In the genomic region with DNA sequence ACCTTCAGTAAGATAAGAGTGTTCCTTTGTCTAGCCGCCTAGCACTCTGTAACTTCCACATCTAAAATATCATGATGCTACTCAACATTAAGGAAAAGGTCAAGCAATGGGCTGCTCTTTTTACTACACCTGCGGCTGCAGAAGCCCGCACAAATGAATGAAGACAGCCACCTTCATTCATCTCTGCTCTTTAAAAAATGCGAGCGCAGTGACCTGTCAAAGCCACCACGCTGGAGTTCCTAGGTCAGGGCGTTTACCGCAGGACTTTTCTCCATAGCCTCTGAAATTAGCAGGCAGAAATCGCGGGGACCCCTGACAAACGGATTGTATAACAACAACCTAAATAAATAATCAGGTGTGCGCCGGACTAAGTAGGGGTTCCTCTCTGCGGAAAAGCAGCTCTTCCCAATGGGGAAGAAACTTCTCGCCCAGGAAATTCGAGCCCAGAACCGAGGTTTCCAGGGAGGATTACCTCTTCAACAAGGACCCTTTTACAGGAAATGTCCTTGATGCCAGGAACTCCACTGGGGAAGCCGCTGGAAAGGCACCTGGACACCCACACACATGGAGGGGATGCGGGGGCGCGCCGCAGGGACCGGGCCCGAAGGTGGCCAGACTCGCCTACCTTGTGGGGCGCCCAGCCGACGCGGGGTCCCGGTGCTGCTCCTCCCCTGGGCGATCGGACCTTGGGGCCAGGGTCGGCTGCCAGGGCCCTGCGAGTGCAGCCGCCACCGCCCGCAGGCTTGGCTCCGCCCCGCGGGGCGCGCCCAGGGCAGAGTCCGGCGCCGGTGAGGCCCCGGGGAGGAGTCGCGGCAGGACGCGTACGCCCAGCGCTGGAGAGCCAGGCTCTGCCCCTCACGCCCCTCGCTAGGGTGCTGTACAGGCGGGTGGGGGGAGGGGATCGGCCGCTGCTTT, we compare ENCODE assay signal across 9 cellular contexts. TPM values are rescaled to one million over a fixed set of nuclear protein-coding genes. Genes with fewer than 3 reads are reported as not detected.
A peak's percentile ranks its signal among the peaks of the same experiment; 100 is the strongest.
DNase-seq lines count a peak whose midpoint lies in the region; ATAC-seq and TF ChIP-seq lines count a peak whose summit lies in the region.
"Had no signal": no experiment of that assay in that cellular context is flagged by ENCODE, and none has a peak within 500 bp of the region (broad histone marks: within the 10 kb centered on the region; RNA-seq: fewer than 3 reads in every experiment).

A gene with protein sequence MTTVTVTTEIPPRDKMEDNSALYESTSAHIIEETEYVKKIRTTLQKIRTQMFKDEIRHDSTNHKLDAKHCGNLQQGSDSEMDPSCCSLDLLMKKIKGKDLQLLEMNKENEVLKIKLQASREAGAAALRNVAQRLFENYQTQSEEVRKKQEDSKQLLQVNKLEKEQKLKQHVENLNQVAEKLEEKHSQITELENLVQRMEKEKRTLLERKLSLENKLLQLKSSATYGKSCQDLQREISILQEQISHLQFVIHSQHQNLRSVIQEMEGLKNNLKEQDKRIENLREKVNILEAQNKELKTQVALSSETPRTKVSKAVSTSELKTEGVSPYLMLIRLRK (minus strand): TSS at position 751 of the 915 bp plus-strand sequence. CDS start 16,670 bp downstream, outside the sequence.

- H3K27ac Mint-ChIP-seq in glutamatergic neuron (ENCODE audit: unreplicated experiment): no peak within 1 kb of the TSS
- no peak within 1 kb of the TSS for H3K27ac Mint-ChIP-seq in stimulated activated naive CD8-positive, alpha-beta T cell treated with anti-CD3 and anti-CD28 coated beads, Interleukin-15, amount 100 ng/mL, for 72 hours

- TF ChIP-seq CTCF in PC-9 (conservative IDR thresholded peaks at IDR 0.05): no peak
- no peak for TF ChIP-seq CTCF in glutamatergic neuron (IDR thresholded peaks at IDR 0.05; ENCODE audit: partially characterized antibody, unreplicated experiment)
- TF ChIP-seq CTCF in parathyroid adenoma (IDR thresholded peaks at IDR 0.05): no peak

- H3K4me3 ChIP-seq in PC-9: peak within 1 kb of the TSS; percentile 77
- H3K4me3 ChIP-seq in parathyroid adenoma (ENCODE audit: low read depth, low read length): peak within 1 kb of the TSS; percentile 42

- CTCF ChIA-PET in PC-9 (lab: Charles Lee): no interaction called here

- H3K4me3 Mint-ChIP-seq in glutamatergic neuron (ENCODE audit: unreplicated experiment): peak within 1 kb of the TSS; percentile 78
- peak within 1 kb of the TSS in 1 of 2 donors; percentile 57 for H3K4me3 Mint-ChIP-seq in stimulated activated naive CD8-positive, alpha-beta T cell treated with anti-CD3 and anti-CD28 coated beads, Interleukin-15, amount 100 ng/mL, for 72 hours

- H3K27me3 Mint-ChIP-seq in glutamatergic neuron (ENCODE audit: unreplicated experiment): no peaks in the 10 kb centered on the region
- H3K27me3 Mint-ChIP-seq in stimulated activated naive CD8-positive, alpha-beta T cell treated with anti-CD3 and anti-CD28 coated beads, Interleukin-15, amount 100 ng/mL, for 72 hours: peaks cover 60% of the 10 kb centered on the region

- H3K4me1 ChIP-seq in PC-9 (replicated peaks; ENCODE audit: insufficient read depth) (peaks cover 18% of the 10 kb centered on the region), parathyroid adenoma (no peaks in the 10 kb centered on the region)

- H3K36me3 ChIP-seq in PC-9 (ENCODE audit: low read depth): no peaks in the 10 kb centered on the region
- no peaks in the 10 kb centered on the region for H3K36me3 ChIP-seq in parathyroid adenoma (ENCODE audit: control insufficient read depth, insufficient read depth, low read length)

- DNase-seq in DMS53 (lab: John Stamatoyannopoulos, UW) (peak; percentile 86), PC-9 (peak; percentile 50 to 64), glutamatergic neuron (peak; percentile 38), GOT3 (lab: John Stamatoyannopoulos, UW) (no peak)
- DNase-seq in stimulated activated naive CD8-positive, alpha-beta T cell treated with anti-CD3 and anti-CD28 coated beads, Interleukin-15, amount 100 ng/mL, for 72 hours: no peak
- DNase-seq: NCI-H1694 had no signal

- H3K27me3 ChIP-seq in PC-9 (ENCODE audit: insufficient read depth, low read depth) (no peaks in the 10 kb centered on the region), parathyroid adenoma (ENCODE audit: control insufficient read depth, insufficient read depth, low read length) (no peaks in the 10 kb centered on the region)

- intact Hi-C loops in PC-9 (cut with micrococcal nuclease; ENCODE audit: unreplicated experiment): loop anchor here (5.0 kb wide), 1 partner anchor 182 kb away; no protein-coding TSS in a partner anchor

- H4K20me1 ChIP-seq in PC-9 (ENCODE audit: insufficient read depth): no peaks in the 10 kb centered on the region

- peaks cover 4% of the 10 kb centered on the region; the same call in 1 of the 2 replicates for H3F3A ChIP-seq in PC-9 (ENCODE audit: insufficient read depth, low read depth)

- no peaks in the 10 kb centered on the region for H3K36me3 Mint-ChIP-seq in glutamatergic neuron (ENCODE audit: unreplicated experiment)

- POLR2A ChIA-PET in PC-9 (lab: Charles Lee; ENCODE audit: unreplicated experiment): interaction anchor here (0.6 kb wide), 1 partner anchor 288 kb away, joined by 3 read pairs; no protein-coding TSS in a partner anchor

- H2AFZ ChIP-seq in PC-9 (peak within 1 kb of the TSS; percentile 92), parathyroid adenoma (peak within 1 kb of the TSS; percentile 80)

- H3K4me1 Mint-ChIP-seq in glutamatergic neuron (ENCODE audit: low read depth, unreplicated experiment): no peaks in the 10 kb centered on the region
- peaks cover 4% of the 10 kb centered on the region for H3K4me1 Mint-ChIP-seq in stimulated activated naive CD8-positive, alpha-beta T cell treated with anti-CD3 and anti-CD28 coated beads, Interleukin-15, amount 100 ng/mL, for 72 hours

- ATAC-seq in GM18868 (IDR thresholded peaks at IDR 0.05; ENCODE audit: unreplicated experiment) (no peak), HG02870 (IDR thresholded peaks at IDR 0.05; ENCODE audit: unreplicated experiment) (no peak)
- ATAC-seq in stimulated activated naive CD8-positive, alpha-beta T cell treated with anti-CD3 and anti-CD28 coated beads, Interleukin-15, amount 100 ng/mL, for 72 hours: no peak

- H3K27ac ChIP-seq in PC-9: peak within 1 kb of the TSS; percentile 13
- H3K27ac ChIP-seq in parathyroid adenoma: peak within 1 kb of the TSS; percentile 30

- no peaks in the 10 kb centered on the region for H3K9me2 ChIP-seq in PC-9 (ENCODE audit: insufficient read depth)

- H3K9me3 ChIP-seq in PC-9 (ENCODE audit: insufficient read depth, low read depth) (no peaks in the 10 kb centered on the region), parathyroid adenoma (ENCODE audit: control insufficient read depth, low read length) (no peaks in the 10 kb centered on the region)

- TSS peak; percentile 74 for BruUV-seq in PC-9 (replicated peaks; lab: Mats Ljungman, UMichigan)

- H3K4me2 ChIP-seq in PC-9 (peak within 1 kb of the TSS; percentile 89), parathyroid adenoma (ENCODE audit: low read length) (peak within 1 kb of the TSS; percentile 79)

- no peaks in the 10 kb centered on the region for H3K9me3 Mint-ChIP-seq in glutamatergic neuron (ENCODE audit: unreplicated experiment)
- no peaks in the 10 kb centered on the region for H3K9me3 Mint-ChIP-seq in stimulated activated naive CD8-positive, alpha-beta T cell treated with anti-CD3 and anti-CD28 coated beads, Interleukin-15, amount 100 ng/mL, for 72 hours

- H3K9ac ChIP-seq in parathyroid adenoma: no peak within 1 kb of the TSS

- H3K79me2 ChIP-seq in PC-9 (ENCODE audit: low read depth): peaks cover 9% of the 10 kb centered on the region; the same call in 1 of the 2 replicates
- H3K79me2 ChIP-seq in parathyroid adenoma: no peaks in the 10 kb centered on the region

RNA-seq across cellular contexts. Expression of the gene that starts here (rescaled TPM):
- total RNA-seq in PC-9 (2021) (2.7 and 2.9 TPM in 2 replicates), glutamatergic neuron (ENCODE audit: unreplicated experiment) (not detected)

Comparison
In these comparisons a context has a peak if more than half of its experiments do, and no peak if none do; other contexts are left out.
1. Peak in DNase-seq in glutamatergic neuron; RNA of the gene not detected or under 1 TPM.
2. DNase-seq: peak in DMS53 (single experiment) and PC-9 (2 of 2); none in stimulated activated naive CD8-positive, alpha-beta T cell treated with anti-CD3 and anti-CD28 coated beads, Interleukin-15, amount 100 ng/mL, for 72 hours (0 of 2) and GOT3 (single experiment).